1 cellular context compared by ENCODE assay signal in the genomic region with DNA sequence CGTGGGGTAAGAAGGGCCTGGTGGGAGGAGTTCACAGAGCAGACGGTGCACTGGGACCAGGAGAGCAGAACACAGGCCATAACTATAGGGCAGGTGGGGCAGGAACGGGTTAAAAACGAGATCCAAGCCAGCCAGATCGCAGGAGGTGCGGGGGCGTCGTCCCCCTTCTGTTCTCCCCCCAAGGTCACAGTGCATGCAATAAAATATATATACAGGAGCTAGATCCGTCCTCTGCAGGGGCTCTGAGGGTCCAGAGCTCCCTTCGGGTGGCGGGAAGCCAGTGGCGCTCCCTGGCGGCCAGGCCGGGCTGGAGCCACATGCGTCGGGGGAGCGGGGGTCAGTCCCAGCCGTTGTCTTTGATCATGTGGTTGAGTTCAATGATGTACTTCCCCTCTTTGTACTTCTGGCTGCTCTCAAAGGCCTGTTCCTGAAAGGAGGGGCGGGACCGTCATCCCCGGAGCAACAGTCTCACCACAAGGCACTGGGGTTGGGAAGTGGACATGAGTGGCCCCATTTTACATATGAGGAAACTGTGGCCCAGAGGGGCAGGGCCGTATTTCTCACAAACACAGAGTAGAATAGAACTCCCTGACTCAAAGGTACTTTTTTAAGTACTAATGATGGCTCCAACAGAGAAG.
A peak's percentile ranks its signal among the peaks of the same experiment; 100 is the strongest.
TF ChIP-seq lines count a peak whose summit lies in the region.

No MANE protein-coding gene starts in this region.

TF ChIP-seq in A549, 52 proteins besides CTCF, POLR2A, EP300 and RAD21 (continued from another document):
- TF ChIP-seq, protein P1, sequence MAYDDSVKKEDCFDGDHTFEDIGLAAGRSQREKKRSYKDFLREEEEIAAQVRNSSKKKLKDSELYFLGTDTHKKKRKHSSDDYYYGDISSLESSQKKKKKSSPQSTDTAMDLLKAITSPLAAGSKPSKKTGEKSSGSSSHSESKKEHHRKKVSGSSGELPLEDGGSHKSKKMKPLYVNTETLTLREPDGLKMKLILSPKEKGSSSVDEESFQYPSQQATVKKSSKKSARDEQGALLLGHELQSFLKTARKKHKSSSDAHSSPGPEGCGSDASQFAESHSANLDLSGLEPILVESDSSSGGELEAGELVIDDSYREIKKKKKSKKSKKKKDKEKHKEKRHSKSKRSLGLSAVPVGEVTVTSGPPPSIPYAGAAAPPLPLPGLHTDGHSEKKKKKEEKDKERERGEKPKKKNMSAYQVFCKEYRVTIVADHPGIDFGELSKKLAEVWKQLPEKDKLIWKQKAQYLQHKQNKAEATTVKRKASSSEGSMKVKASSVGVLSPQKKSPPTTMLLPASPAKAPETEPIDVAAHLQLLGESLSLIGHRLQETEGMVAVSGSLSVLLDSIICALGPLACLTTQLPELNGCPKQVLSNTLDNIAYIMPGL (CRISPR knock-in tag; IDR thresholded peaks at IDR 0.05; ENCODE audit: borderline replicate concordance): no peak
- TF ChIP-seq TFCP2L1 (CRISPR knock-in tag; IDR thresholded peaks at IDR 0.05) (no peak), MYC (IDR thresholded peaks at IDR 0.05; ENCODE audit: borderline replicate concordance, low read length) (peak; percentile 92), RCOR1 (IDR thresholded peaks at IDR 0.05; ENCODE audit: low read depth, low read length) (no peak), GATA3 (IDR thresholded peaks at IDR 0.05; ENCODE audit: borderline replicate concordance) (no peak), CHD4 (IDR thresholded peaks at IDR 0.05; ENCODE audit: borderline replicate concordance) (peak; percentile 89), ZFP36 (IDR thresholded peaks at IDR 0.05; ENCODE audit: borderline replicate concordance, partially characterized antibody) (no peak), RNF2 (IDR thresholded peaks at IDR 0.05; ENCODE audit: borderline replicate concordance, low read depth) (no peak), FOXS1 (CRISPR knock-in tag; IDR thresholded peaks at IDR 0.05) (0 out of 2 replicates have a peak, but pooled peaks have one; percentile 67), HEYL (CRISPR knock-in tag; IDR thresholded peaks at IDR 0.05) (no peak; the same call in 1 of the 2 replicates), ZSCAN20 (CRISPR knock-in tag; IDR thresholded peaks at IDR 0.05) (no peak), FOSL2 (IDR thresholded peaks at IDR 0.05) (no peak), FOSL2 (CRISPR knock-in tag; IDR thresholded peaks at IDR 0.05) (no peak; the same call in 1 of the 2 replicates), HOXB13 (CRISPR knock-in tag; IDR thresholded peaks at IDR 0.05; ENCODE audit: low read depth) (peak; percentile 68; the same call in 1 of the 2 replicates), JUNB (IDR thresholded peaks at IDR 0.05) (no peak), NPAS2 (CRISPR knock-in tag; IDR thresholded peaks at IDR 0.05; ENCODE audit: borderline replicate concordance) (no peak), KDM5A (IDR thresholded peaks at IDR 0.05) (no peak), PHF8 (IDR thresholded peaks at IDR 0.05; ENCODE audit: borderline replicate concordance, low read depth) (no peak), CHD2 (IDR thresholded peaks at IDR 0.05; ENCODE audit: low read length, partially characterized antibody) (no peak), ESRRA (IDR thresholded peaks at IDR 0.05; ENCODE audit: borderline replicate concordance, low read length) (0 out of 2 replicates have a peak, but pooled peaks have one; percentile 13), HOXA7 (CRISPR knock-in tag; IDR thresholded peaks at IDR 0.05) (no peak; the same call in 1 of the 2 replicates), CBX8 (IDR thresholded peaks at IDR 0.05) (no peak), CBX2 (IDR thresholded peaks at IDR 0.05; ENCODE audit: borderline replicate concordance, low read depth) (no peak), FOSB (CRISPR knock-in tag; IDR thresholded peaks at IDR 0.05) (0 out of 2 replicates have a peak, but pooled peaks have one; percentile 17), KDM1A (IDR thresholded peaks at IDR 0.05; ENCODE audit: low read depth) (peak; percentile 93), NFE2L2 (conservative IDR thresholded peaks at IDR 0.05; ENCODE audit: low read length) (no peak), POLR2AphosphoS2 (conservative IDR thresholded peaks at IDR 0.05; ENCODE audit: low read length) (no peak), ZNF302 (CRISPR knock-in tag; IDR thresholded peaks at IDR 0.05) (peak; percentile 78; the same call in 1 of the 2 replicates), HOXB5 (CRISPR knock-in tag; IDR thresholded peaks at IDR 0.05) (peak; percentile 57; the same call in 1 of the 2 replicates), SMC3 (IDR thresholded peaks at IDR 0.05) (peak; percentile 64; the same call in 2 of the 3 replicates), HDAC2 (IDR thresholded peaks at IDR 0.05) (peak; percentile 85; the same call in 1 of the 2 replicates), EHMT2 (IDR thresholded peaks at IDR 0.05; ENCODE audit: low read depth) (no peak), JUN (IDR thresholded peaks at IDR 0.05) (0 out of 5 replicates have a peak, but pooled peaks of 1 of the 2 experiments have one; percentile 10), ZC3H11A (IDR thresholded peaks at IDR 0.05) (no peak), MAFK (IDR thresholded peaks at IDR 0.05; ENCODE audit: partially characterized antibody) (no peak), MAZ (IDR thresholded peaks at IDR 0.05; ENCODE audit: borderline replicate concordance, low read depth, low read length) (0 out of 2 replicates have a peak, but pooled peaks have one; percentile 40), RFX5 (IDR thresholded peaks at IDR 0.05) (no peak), RARB (CRISPR knock-in tag; IDR thresholded peaks at IDR 0.05) (no peak), SREBF2 (IDR thresholded peaks at IDR 0.05) (no peak), EHF (CRISPR knock-in tag; IDR thresholded peaks at IDR 0.05) (peak; percentile 80), CEBPB (IDR thresholded peaks at IDR 0.05) (no peak), NR3C1 (IDR thresholded peaks at IDR 0.05) (no peak), BHLHE40 (IDR thresholded peaks at IDR 0.05; ENCODE audit: low read depth, low read length) (no peak)
- TF ChIP-seq, protein P2, sequence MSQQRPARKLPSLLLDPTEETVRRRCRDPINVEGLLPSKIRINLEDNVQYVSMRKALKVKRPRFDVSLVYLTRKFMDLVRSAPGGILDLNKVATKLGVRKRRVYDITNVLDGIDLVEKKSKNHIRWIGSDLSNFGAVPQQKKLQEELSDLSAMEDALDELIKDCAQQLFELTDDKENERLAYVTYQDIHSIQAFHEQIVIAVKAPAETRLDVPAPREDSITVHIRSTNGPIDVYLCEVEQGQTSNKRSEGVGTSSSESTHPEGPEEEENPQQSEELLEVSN (IDR thresholded peaks at IDR 0.05; ENCODE audit: borderline replicate concordance, low read depth): peak; percentile 75; the same call in 1 of the 2 replicates
- TF ChIP-seq, protein P3, sequence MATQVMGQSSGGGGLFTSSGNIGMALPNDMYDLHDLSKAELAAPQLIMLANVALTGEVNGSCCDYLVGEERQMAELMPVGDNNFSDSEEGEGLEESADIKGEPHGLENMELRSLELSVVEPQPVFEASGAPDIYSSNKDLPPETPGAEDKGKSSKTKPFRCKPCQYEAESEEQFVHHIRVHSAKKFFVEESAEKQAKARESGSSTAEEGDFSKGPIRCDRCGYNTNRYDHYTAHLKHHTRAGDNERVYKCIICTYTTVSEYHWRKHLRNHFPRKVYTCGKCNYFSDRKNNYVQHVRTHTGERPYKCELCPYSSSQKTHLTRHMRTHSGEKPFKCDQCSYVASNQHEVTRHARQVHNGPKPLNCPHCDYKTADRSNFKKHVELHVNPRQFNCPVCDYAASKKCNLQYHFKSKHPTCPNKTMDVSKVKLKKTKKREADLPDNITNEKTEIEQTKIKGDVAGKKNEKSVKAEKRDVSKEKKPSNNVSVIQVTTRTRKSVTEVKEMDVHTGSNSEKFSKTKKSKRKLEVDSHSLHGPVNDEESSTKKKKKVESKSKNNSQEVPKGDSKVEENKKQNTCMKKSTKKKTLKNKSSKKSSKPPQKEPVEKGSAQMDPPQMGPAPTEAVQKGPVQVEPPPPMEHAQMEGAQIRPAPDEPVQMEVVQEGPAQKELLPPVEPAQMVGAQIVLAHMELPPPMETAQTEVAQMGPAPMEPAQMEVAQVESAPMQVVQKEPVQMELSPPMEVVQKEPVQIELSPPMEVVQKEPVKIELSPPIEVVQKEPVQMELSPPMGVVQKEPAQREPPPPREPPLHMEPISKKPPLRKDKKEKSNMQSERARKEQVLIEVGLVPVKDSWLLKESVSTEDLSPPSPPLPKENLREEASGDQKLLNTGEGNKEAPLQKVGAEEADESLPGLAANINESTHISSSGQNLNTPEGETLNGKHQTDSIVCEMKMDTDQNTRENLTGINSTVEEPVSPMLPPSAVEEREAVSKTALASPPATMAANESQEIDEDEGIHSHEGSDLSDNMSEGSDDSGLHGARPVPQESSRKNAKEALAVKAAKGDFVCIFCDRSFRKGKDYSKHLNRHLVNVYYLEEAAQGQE (IDR thresholded peaks at IDR 0.05): no peak
- TF ChIP-seq, protein P4, sequence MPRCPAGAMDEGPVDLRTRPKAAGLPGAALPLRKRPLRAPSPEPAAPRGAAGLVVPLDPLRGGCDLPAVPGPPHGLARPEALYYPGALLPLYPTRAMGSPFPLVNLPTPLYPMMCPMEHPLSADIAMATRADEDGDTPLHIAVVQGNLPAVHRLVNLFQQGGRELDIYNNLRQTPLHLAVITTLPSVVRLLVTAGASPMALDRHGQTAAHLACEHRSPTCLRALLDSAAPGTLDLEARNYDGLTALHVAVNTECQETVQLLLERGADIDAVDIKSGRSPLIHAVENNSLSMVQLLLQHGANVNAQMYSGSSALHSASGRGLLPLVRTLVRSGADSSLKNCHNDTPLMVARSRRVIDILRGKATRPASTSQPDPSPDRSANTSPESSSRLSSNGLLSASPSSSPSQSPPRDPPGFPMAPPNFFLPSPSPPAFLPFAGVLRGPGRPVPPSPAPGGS (IDR thresholded peaks at IDR 0.05): no peak
- TF ChIP-seq, protein P5, sequence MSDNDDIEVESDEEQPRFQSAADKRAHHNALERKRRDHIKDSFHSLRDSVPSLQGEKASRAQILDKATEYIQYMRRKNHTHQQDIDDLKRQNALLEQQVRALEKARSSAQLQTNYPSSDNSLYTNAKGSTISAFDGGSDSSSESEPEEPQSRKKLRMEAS (IDR thresholded peaks at IDR 0.05): peak; percentile 92
- TF ChIP-seq, protein P6, sequence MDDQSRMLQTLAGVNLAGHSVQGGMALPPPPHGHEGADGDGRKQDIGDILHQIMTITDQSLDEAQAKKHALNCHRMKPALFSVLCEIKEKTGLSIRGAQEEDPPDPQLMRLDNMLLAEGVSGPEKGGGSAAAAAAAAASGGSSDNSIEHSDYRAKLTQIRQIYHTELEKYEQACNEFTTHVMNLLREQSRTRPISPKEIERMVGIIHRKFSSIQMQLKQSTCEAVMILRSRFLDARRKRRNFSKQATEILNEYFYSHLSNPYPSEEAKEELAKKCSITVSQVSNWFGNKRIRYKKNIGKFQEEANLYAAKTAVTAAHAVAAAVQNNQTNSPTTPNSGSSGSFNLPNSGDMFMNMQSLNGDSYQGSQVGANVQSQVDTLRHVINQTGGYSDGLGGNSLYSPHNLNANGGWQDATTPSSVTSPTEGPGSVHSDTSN (IDR thresholded peaks at IDR 0.05): no peak
- TF ChIP-seq, protein P7, sequence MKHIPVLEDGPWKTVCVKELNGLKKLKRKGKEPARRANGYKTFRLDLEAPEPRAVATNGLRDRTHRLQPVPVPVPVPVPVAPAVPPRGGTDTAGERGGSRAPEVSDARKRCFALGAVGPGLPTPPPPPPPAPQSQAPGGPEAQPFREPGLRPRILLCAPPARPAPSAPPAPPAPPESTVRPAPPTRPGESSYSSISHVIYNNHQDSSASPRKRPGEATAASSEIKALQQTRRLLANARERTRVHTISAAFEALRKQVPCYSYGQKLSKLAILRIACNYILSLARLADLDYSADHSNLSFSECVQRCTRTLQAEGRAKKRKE (CRISPR knock-in tag; IDR thresholded peaks at IDR 0.05; ENCODE audit: low read depth): peak; percentile 90; the same call in 1 of the 2 replicates
- TF ChIP-seq, protein P8, sequence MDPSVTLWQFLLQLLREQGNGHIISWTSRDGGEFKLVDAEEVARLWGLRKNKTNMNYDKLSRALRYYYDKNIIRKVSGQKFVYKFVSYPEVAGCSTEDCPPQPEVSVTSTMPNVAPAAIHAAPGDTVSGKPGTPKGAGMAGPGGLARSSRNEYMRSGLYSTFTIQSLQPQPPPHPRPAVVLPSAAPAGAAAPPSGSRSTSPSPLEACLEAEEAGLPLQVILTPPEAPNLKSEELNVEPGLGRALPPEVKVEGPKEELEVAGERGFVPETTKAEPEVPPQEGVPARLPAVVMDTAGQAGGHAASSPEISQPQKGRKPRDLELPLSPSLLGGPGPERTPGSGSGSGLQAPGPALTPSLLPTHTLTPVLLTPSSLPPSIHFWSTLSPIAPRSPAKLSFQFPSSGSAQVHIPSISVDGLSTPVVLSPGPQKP (IDR thresholded peaks at IDR 0.05; ENCODE audit: low read depth, low read length): no peak
- TF ChIP-seq, protein P9, sequence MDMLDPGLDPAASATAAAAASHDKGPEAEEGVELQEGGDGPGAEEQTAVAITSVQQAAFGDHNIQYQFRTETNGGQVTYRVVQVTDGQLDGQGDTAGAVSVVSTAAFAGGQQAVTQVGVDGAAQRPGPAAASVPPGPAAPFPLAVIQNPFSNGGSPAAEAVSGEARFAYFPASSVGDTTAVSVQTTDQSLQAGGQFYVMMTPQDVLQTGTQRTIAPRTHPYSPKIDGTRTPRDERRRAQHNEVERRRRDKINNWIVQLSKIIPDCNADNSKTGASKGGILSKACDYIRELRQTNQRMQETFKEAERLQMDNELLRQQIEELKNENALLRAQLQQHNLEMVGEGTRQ (IDR thresholded peaks at IDR 0.05): peak; percentile 34; the same call in 1 of the 2 replicates
TF ChIP-seq in A549: peak in this region for 18.
